8 cellular contexts compared by ENCODE assay signal in the genomic region with DNA sequence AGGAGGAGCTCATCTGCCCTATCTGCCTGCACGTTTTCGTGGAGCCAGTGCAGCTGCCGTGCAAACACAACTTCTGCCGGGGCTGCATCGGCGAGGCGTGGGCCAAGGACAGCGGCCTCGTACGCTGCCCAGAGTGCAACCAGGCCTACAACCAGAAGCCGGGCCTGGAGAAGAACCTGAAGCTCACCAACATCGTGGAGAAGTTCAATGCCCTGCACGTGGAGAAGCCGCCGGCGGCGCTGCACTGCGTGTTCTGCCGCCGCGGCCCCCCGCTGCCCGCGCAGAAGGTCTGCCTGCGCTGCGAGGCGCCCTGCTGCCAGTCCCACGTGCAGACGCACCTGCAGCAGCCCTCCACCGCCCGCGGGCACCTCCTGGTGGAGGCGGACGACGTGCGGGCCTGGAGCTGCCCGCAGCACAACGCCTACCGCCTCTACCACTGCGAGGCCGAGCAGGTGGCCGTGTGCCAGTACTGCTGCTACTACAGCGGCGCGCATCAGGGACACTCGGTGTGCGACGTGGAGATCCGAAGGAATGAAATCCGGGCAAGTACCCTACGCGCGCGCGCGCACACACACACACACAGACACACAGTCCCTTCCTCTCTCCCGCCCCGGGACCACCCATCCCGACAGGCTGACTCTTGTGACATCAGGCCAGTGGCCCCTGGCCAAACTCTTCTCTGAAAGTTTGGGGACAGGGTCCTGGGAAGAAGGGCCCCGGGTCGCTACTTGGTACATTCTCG. TPM values are rescaled to one million over a fixed set of nuclear protein-coding genes. Genes with fewer than 3 reads are reported as not detected.
A peak's percentile ranks its signal among the peaks of the same experiment; 100 is the strongest.
DNase-seq lines count a peak whose midpoint lies in the region; ATAC-seq and TF ChIP-seq lines count a peak whose summit lies in the region.

No MANE protein-coding gene starts in this region.

- no peaks in the 10 kb centered on the region for H3K27me3 ChIP-seq in NT2/D1 (ENCODE audit: insufficient read depth, insufficient read length)
- H3K27me3 ChIP-seq in muscle layer of colon (ENCODE audit: control insufficient read depth in 1 of 2, insufficient read depth in 2 of 2, low read length in 2 of 2): no peaks in the 10 kb centered on the region

- H3K4me1 ChIP-seq in NT2/D1 (ENCODE audit: insufficient read depth, insufficient read length): peaks cover 10% of the 10 kb centered on the region
- peaks cover 37% of the 10 kb centered on the region for H3K4me1 ChIP-seq in muscle layer of colon (ENCODE audit: insufficient read depth, low read length)

- peaks cover 45% of the 10 kb centered on the region for H3K4me1 Mint-ChIP-seq in activated T-cell treated with anti-CD3 and anti-CD28 coated beads, Interleukin-2, amount 50 U/mL, for 24 hours (ENCODE audit: low read depth)

- H3K9me3 ChIP-seq in NT2/D1 (ENCODE audit: insufficient read depth, low read length) (no peaks in the 10 kb centered on the region), muscle layer of colon (ENCODE audit: low read length) (no peaks in the 10 kb centered on the region)

- peak overlapping the region; percentile 96 for H3K27ac ChIP-seq in muscle layer of colon (ENCODE audit: low read depth, low read length)

- ATAC-seq in GM19455 (IDR thresholded peaks at IDR 0.05; ENCODE audit: unreplicated experiment): no peak

- peak; percentile 89 for DNase-seq in COLO668 (lab: John Stamatoyannopoulos, UW; ENCODE audit: unreplicated experiment)
- peak; percentile 86 for DNase-seq in HT-29 (ENCODE audit: low spot score)
- no peak for DNase-seq in NT2/D1 (ENCODE audit: low read depth, low spot score)
- peak; percentile 86 for DNase-seq in activated T-cell treated with anti-CD3 and anti-CD28 coated beads, Interleukin-2, amount 50 U/mL, for 24 hours
- peak; percentile 93 to 94 for DNase-seq in erythroblast (lab: John Stamatoyannopoulos, UW)
- DNase-seq in stimulated activated CD8-positive, alpha-beta memory T cell treated with anti-CD3 and anti-CD28 coated beads, Interleukin-7, amount 100 ng/mL, for 4 hours (ENCODE audit: low read depth in 2 of 2): peak; percentile 47 to 74

- TF ChIP-seq POLR2A in erythroblast (IDR thresholded peaks at IDR 0.05; ENCODE audit: low read length): peak; percentile 58

- no peaks in the 10 kb centered on the region for H3K9me3 Mint-ChIP-seq in activated T-cell treated with anti-CD3 and anti-CD28 coated beads, Interleukin-2, amount 50 U/mL, for 24 hours

- peaks cover 47% of the 10 kb centered on the region for H3K36me3 Mint-ChIP-seq in activated T-cell treated with anti-CD3 and anti-CD28 coated beads, Interleukin-2, amount 50 U/mL, for 24 hours (ENCODE audit: low read depth)

- H3K4me3 ChIP-seq in NT2/D1 (ENCODE audit: insufficient read length, low read depth): peak overlapping the region; percentile 78
- H3K4me3 ChIP-seq in muscle layer of colon (ENCODE audit: low read depth in 1 of 2, low read length in 2 of 2): peak overlapping the region; percentile 53 to 99

- H3K27me3 Mint-ChIP-seq in activated T-cell treated with anti-CD3 and anti-CD28 coated beads, Interleukin-2, amount 50 U/mL, for 24 hours: no peaks in the 10 kb centered on the region

- peak overlapping the region; percentile 97 for H3K27ac Mint-ChIP-seq in activated T-cell treated with anti-CD3 and anti-CD28 coated beads, Interleukin-2, amount 50 U/mL, for 24 hours

- H3K9ac ChIP-seq in NT2/D1 (ENCODE audit: insufficient read length, low read depth): peak overlapping the region; percentile 88
- peak overlapping the region; percentile 94 for H3K9ac ChIP-seq in muscle layer of colon (ENCODE audit: low read length)

- H3K4me3 Mint-ChIP-seq in activated T-cell treated with anti-CD3 and anti-CD28 coated beads, Interleukin-2, amount 50 U/mL, for 24 hours: peak overlapping the region; percentile 97

- H3K36me3 ChIP-seq in NT2/D1 (ENCODE audit: insufficient read depth, insufficient read length, low read length) (peaks cover 33% of the 10 kb centered on the region), muscle layer of colon (ENCODE audit: insufficient read depth, low read length) (peaks cover 18% of the 10 kb centered on the region)

RNA-seq across cellular contexts. Expression of gene TRIM8, which starts 0.5 kb away (rescaled TPM):
- total RNA-seq in HT-29 (2014; rRNA removed; shearing (Covaris generic)): 81.2 and 82.3 TPM in 2 replicates
